In genomic region chr17:45127209-45127582, GRCh38 we compare ENCODE assay signal across 11 cellular contexts. TPM values are rescaled to one million over a fixed set of nuclear protein-coding genes. Genes with fewer than 3 reads are reported as not detected.
A peak's percentile ranks its signal among the peaks of the same experiment; 100 is the strongest.
DNase-seq lines count a peak whose midpoint lies in the region; ATAC-seq and TF ChIP-seq lines count a peak whose summit lies in the region.
"Had no signal": no experiment of that assay in that cellular context is flagged by ENCODE, and none has a peak within 500 bp of the region (broad histone marks: within the 10 kb centered on the region; RNA-seq: fewer than 3 reads in every experiment).

No MANE protein-coding gene starts in this region.

- H3K4me1 Mint-ChIP-seq in nephron = peaks cover 36% of the 10 kb centered on the region
- H3K4me1 Mint-ChIP-seq: central memory CD8-positive, alpha-beta T cell; stimulated activated naive CD8-positive, alpha-beta T cell treated with anti-CD3 and anti-CD28 coated beads, Interleukin-15, amount 100 ng/mL, for 72 hours had no signal

- TF ChIP-seq CTCF in fibroblast of lung (conservative IDR thresholded peaks at IDR 0.05 in 1 of 2, IDR thresholded peaks at IDR 0.05 in 1 of 2; ENCODE audit: low read depth in 1 of 2, low read length in 2 of 2) (no peak), nephron (IDR thresholded peaks at IDR 0.05; ENCODE audit: unreplicated experiment in 3 of 3) (no peak), upper lobe of right lung (IDR thresholded peaks at IDR 0.05) (no peak)

- H3K36me3 ChIP-seq in adipocyte (ENCODE audit: control insufficient read depth, insufficient read depth, low read length, severe bottlenecking) (no peaks in the 10 kb centered on the region), fibroblast of lung (ENCODE audit: control insufficient read depth, insufficient read depth, low read length) (peaks cover 2% of the 10 kb centered on the region), upper lobe of right lung (no peaks in the 10 kb centered on the region)

- no peaks in the 10 kb centered on the region for H4K20me1 ChIP-seq in fibroblast of lung (ENCODE audit: control insufficient read depth, extremely low read depth, insufficient read depth, low read length)

- peak overlapping the region; percentile 35 for H3K9ac ChIP-seq in adipocyte (ENCODE audit: low read length)
- H3K9ac ChIP-seq in fibroblast of lung (ENCODE audit: insufficient read depth, low read length) = no peak overlapping the region

- H3K4me1 ChIP-seq in adipocyte (ENCODE audit: control insufficient read depth, insufficient read depth, low read length) (peaks cover 59% of the 10 kb centered on the region), fibroblast of lung (ENCODE audit: control insufficient read depth, extremely low read depth, insufficient read depth, low read length) (peaks cover 32% of the 10 kb centered on the region), upper lobe of right lung (peaks cover 56% of the 10 kb centered on the region)

- no peaks in the 10 kb centered on the region for H3K36me3 Mint-ChIP-seq in nephron (ENCODE audit: low read depth)
- H3K36me3 Mint-ChIP-seq: CD8-positive, alpha-beta memory T cell; T-cell had no signal

- H3K27me3 ChIP-seq in adipocyte (replicated peaks; ENCODE audit: control insufficient read depth, insufficient read depth, low read length) = no peaks in the 10 kb centered on the region
- no peaks in the 10 kb centered on the region for H3K27me3 ChIP-seq in fibroblast of lung (ENCODE audit: control insufficient read depth, insufficient read depth, low read length)
- H3K27me3 ChIP-seq in upper lobe of right lung = no peaks in the 10 kb centered on the region

- H3K4me2 ChIP-seq in fibroblast of lung (ENCODE audit: extremely low read depth, insufficient read depth, low read length) = peak overlapping the region; percentile 44

- DNase-seq in adipocyte (ENCODE audit: low read depth) (no peak), fibroblast of lung (ENCODE audit: low read depth in 2 of 2) (no peak), upper lobe of right lung (no peak), EL (no peak), SW 1271 (lab: John Stamatoyannopoulos, UW) (no peak), HUDEP-2 (lab: John Stamatoyannopoulos, UW; ENCODE audit: unreplicated experiment in 76 of 76) (no peak)
- DNase-seq: stimulated activated naive CD8-positive, alpha-beta T cell treated with anti-CD3 and anti-CD28 coated beads, Interleukin-15, amount 100 ng/mL, for 72 hours; T-cell had no signal

- no peak overlapping the region for H3K4me3 Mint-ChIP-seq in nephron
- H3K4me3 Mint-ChIP-seq: CD8-positive, alpha-beta memory T cell; central memory CD8-positive, alpha-beta T cell; stimulated activated naive CD8-positive, alpha-beta T cell treated with anti-CD3 and anti-CD28 coated beads, Interleukin-15, amount 100 ng/mL, for 72 hours; T-cell had no signal

- no peaks in the 10 kb centered on the region for H3K27me3 Mint-ChIP-seq in nephron (ENCODE audit: low read depth)
- H3K27me3 Mint-ChIP-seq: central memory CD8-positive, alpha-beta T cell; T-cell had no signal

- H3K9me3 Mint-ChIP-seq in nephron = no peaks in the 10 kb centered on the region
- H3K9me3 Mint-ChIP-seq: CD8-positive, alpha-beta memory T cell; central memory CD8-positive, alpha-beta T cell; stimulated activated naive CD8-positive, alpha-beta T cell treated with anti-CD3 and anti-CD28 coated beads, Interleukin-15, amount 100 ng/mL, for 72 hours; T-cell had no signal

- ATAC-seq in upper lobe of right lung = no peak
- ATAC-seq: stimulated activated naive CD8-positive, alpha-beta T cell treated with anti-CD3 and anti-CD28 coated beads, Interleukin-15, amount 100 ng/mL, for 72 hours; T-cell had no signal

- H2AFZ ChIP-seq in fibroblast of lung (ENCODE audit: low read length) = no peak overlapping the region

- H3K27ac Mint-ChIP-seq in nephron = peak overlapping the region; percentile 85 to 94 (median 93)
- H3K27ac Mint-ChIP-seq: T-cell had no signal

- H3K79me2 ChIP-seq in fibroblast of lung (ENCODE audit: control insufficient read depth, insufficient read depth, low read length) = peaks cover 33% of the 10 kb centered on the region

- no peak overlapping the region for H3K4me3 ChIP-seq in adipocyte (ENCODE audit: low read length)
- no peak overlapping the region for H3K4me3 ChIP-seq in fibroblast of lung (replicated peaks in 1 of 4; ENCODE audit: control extremely low read depth in 1 of 4, insufficient read depth in 1 of 4, low read depth in 3 of 4, low read length in 4 of 4)
- H3K4me3 ChIP-seq in upper lobe of right lung = no peak overlapping the region

- H3K9me3 ChIP-seq in adipocyte (ENCODE audit: control insufficient read depth, low read length) (no peaks in the 10 kb centered on the region), fibroblast of lung (ENCODE audit: control insufficient read depth, insufficient read depth, low read depth, low read length) (no peaks in the 10 kb centered on the region), upper lobe of right lung (no peaks in the 10 kb centered on the region)

- intact Hi-C loops in upper lobe of right lung (cut with DNase I) = no loop called here

- H3K27ac ChIP-seq in fibroblast of lung (ENCODE audit: insufficient read depth, low read length) (peak overlapping the region; percentile 49), upper lobe of right lung (peak overlapping the region; percentile 60)

RNA-seq across cellular contexts. Expression of gene PLCD3, which starts 5.1 kb away (rescaled TPM):
- 39.3 and 59.8 TPM in 2 replicates for total RNA-seq in fibroblast of lung
- 32.8 and 52.1 TPM in 2 replicates for polyA plus RNA-seq in fibroblast of lung
- polyA plus RNA-seq in fibroblast of lung (2012) = 39.6 and 76.5 TPM in 2 replicates
- polyA minus RNA-seq in fibroblast of lung (ENCODE audit: low replicate concordance) = 151 and 159 TPM in 2 replicates
- 37.0 TPM for total RNA-seq in upper lobe of right lung

RNA-seq across cellular contexts. Expression of gene ACBD4, which starts 8.3 kb away (rescaled TPM):
- 7.7 and 18.0 TPM in 2 replicates for total RNA-seq in fibroblast of lung
- 3.0 and 3.4 TPM in 2 replicates for polyA plus RNA-seq in fibroblast of lung
- 5.8 and 6.3 TPM in 2 replicates for polyA plus RNA-seq in fibroblast of lung (2012)
- 4.9 and 8.4 TPM in 2 replicates for polyA minus RNA-seq in fibroblast of lung (ENCODE audit: low replicate concordance)
- total RNA-seq in upper lobe of right lung = 16.3 TPM

RNA-seq across cellular contexts. Expression of gene HEXIM1, which starts 21.1 kb away (rescaled TPM):
- total RNA-seq in fibroblast of lung (9.9 and 10.3 TPM in 2 replicates), upper lobe of right lung (36.1 TPM)
- 11.7 and 12.4 TPM in 2 replicates for polyA plus RNA-seq in fibroblast of lung
- polyA plus RNA-seq in fibroblast of lung (2012) = 20.2 and 20.3 TPM in 2 replicates
- polyA minus RNA-seq in fibroblast of lung (ENCODE audit: low replicate concordance) = 4.3 and 6.1 TPM in 2 replicates

RNA-seq across cellular contexts. Expression of gene HEXIM2, which starts 34.5 kb away (rescaled TPM):
- total RNA-seq in fibroblast of lung (12.8 and 18.7 TPM in 2 replicates), upper lobe of right lung (5.7 TPM)
- 1.9 and 2.7 TPM in 2 replicates for polyA plus RNA-seq in fibroblast of lung
- polyA plus RNA-seq in fibroblast of lung (2012) = 4.3 and 6.4 TPM in 2 replicates
- polyA minus RNA-seq in fibroblast of lung (ENCODE audit: low replicate concordance) = 2.0 and 7.2 TPM in 2 replicates
